ENCODE assay signal across 8 cellular contexts in genomic region chr6:157823523-157824370, GRCh38. TPM values are rescaled to one million over a fixed set of nuclear protein-coding genes. Genes with fewer than 3 reads are reported as not detected.
DNase-seq lines count a peak whose midpoint lies in the region; ATAC-seq, FAIRE-seq and TF ChIP-seq lines count a peak whose summit lies in the region.

No MANE protein-coding gene starts in this region.

- intact Hi-C loops in Right ventricle myocardium superior (cut with DNase I) (no loop called here), psoas muscle (cut with DNase I) (loop anchor here in 1 of 2 donors (5.0 to 10.0 kb wide), 2 partner anchors 51 to 66 kb away; no protein-coding TSS in a partner anchor)

- H3K27ac Mint-ChIP-seq in activated naive CD4-positive, alpha-beta T cell treated with anti-CD3 and anti-CD28 coated beads, Interleukin-2, amount 50 U/mL, for 72 hours: peak overlapping the region; percentile 98 to 100

- no peak for FAIRE-seq in urothelium cell line (lab: Jason Lieb, UNC)

- H3K4me1 ChIP-seq in psoas muscle: peaks cover 12% of the 10 kb centered on the region

- H3K27me3 ChIP-seq in psoas muscle (ENCODE audit: insufficient read depth in 3 of 3, low read length in 2 of 3): no peaks in the 10 kb centered on the region

- no peaks in the 10 kb centered on the region for H3K36me3 ChIP-seq in psoas muscle (ENCODE audit: insufficient read depth in 1 of 2, low read depth in 1 of 2)

- peak overlapping the region; percentile 83 for H3K4me3 ChIP-seq in AG10803 (ENCODE audit: low read length)
- peak overlapping the region; percentile 92 for H3K4me3 ChIP-seq in psoas muscle

- DNase-seq in AG10803 (ENCODE audit: low read depth) (peak; percentile 65), SK-N-DZ (ENCODE audit: low spot score) (peak; percentile 25), Right ventricle myocardium superior (peak; percentile 58), psoas muscle (peak; percentile 40 to 66), urothelium cell line (ENCODE audit: low spot score) (peak; percentile 28)
- peak; percentile 79 to 89 for DNase-seq in activated naive CD4-positive, alpha-beta T cell treated with anti-CD3 and anti-CD28 coated beads, Interleukin-2, amount 50 U/mL, for 72 hours (ENCODE audit: low spot score in 2 of 2)

- WGBS in psoas muscle, 3 donors: 0% methylated on average over 49 to 74 of the region's 74 CpGs

- H3K27ac ChIP-seq in psoas muscle: peak overlapping the region; percentile 93

- H3K36me3 Mint-ChIP-seq in activated naive CD4-positive, alpha-beta T cell treated with anti-CD3 and anti-CD28 coated beads, Interleukin-2, amount 50 U/mL, for 72 hours: peaks cover 16 to 34% of the 10 kb centered on the region in 2 donors

- H3K9me3 ChIP-seq in psoas muscle: no peaks in the 10 kb centered on the region

- ATAC-seq in GM19043 (IDR thresholded peaks at IDR 0.05; ENCODE audit: low read depth, unreplicated experiment) (peak; percentile 35), HG03378 (IDR thresholded peaks at IDR 0.05; ENCODE audit: unreplicated experiment) (peak; percentile 74), Right ventricle myocardium superior (ENCODE audit: poor library complexity) (peak; percentile 37), psoas muscle (peak; percentile 36 to 63 (median 48))
- peak; percentile 76 to 82 for ATAC-seq in activated naive CD4-positive, alpha-beta T cell treated with anti-CD3 and anti-CD28 coated beads, Interleukin-2, amount 50 U/mL, for 72 hours

- H3K9me3 Mint-ChIP-seq in activated naive CD4-positive, alpha-beta T cell treated with anti-CD3 and anti-CD28 coated beads, Interleukin-2, amount 50 U/mL, for 72 hours: no peaks in the 10 kb centered on the region

- no peak for TF ChIP-seq CTCF in AG10803 (conservative IDR thresholded peaks at IDR 0.05; ENCODE audit: low read length)
- peak; percentile 22 for TF ChIP-seq CTCF in psoas muscle (IDR thresholded peaks at IDR 0.05)

RNA-seq across cellular contexts. Expression of gene SNX9, which starts 0.7 kb away (rescaled TPM):
- polyA plus RNA-seq in SK-N-DZ (2014; cell fraction: cytosol; rRNA removed): 4.7 and 5.3 TPM in 2 replicates
- 4.4 and 5.5 TPM in 2 replicates for polyA plus RNA-seq in SK-N-DZ (2014; cell fraction: nucleus; rRNA removed)
- 10 to 100 TPM; 27.6 to 35.0 TPM for total RNA-seq in activated naive CD4-positive, alpha-beta T cell treated with anti-CD3 and anti-CD28 coated beads, Interleukin-2, amount 50 U/mL, for 72 hours
- total RNA-seq in Right ventricle myocardium superior (34.4 TPM), psoas muscle (10 to 100 TPM; 23.4 to 30.7 (median 29.4) TPM)
- polyA plus RNA-seq in psoas muscle: 10 to 100 TPM; 18.4 to 26.5 (median 18.9) TPM

Comparison
In these comparisons a context has a peak if more than half of its experiments do, and no peak if none do; other contexts are left out.
1. Peak in every context shown above with its lines: DNase-seq, ATAC-seq, H3K4me3 ChIP-seq and H3K27ac ChIP-seq.
2. DNase-seq: peak in every context shown above with its lines; median percentile 84 in activated naive CD4-positive, alpha-beta T cell treated with anti-CD3 and anti-CD28 coated beads, Interleukin-2, amount 50 U/mL, for 72 hours; 65 in AG10803; 58 in Right ventricle myocardium superior; 53 in psoas muscle; 28 in urothelium cell line; 25 in SK-N-DZ.